ENCODE assay signal across 9 cellular contexts in the genomic region with DNA sequence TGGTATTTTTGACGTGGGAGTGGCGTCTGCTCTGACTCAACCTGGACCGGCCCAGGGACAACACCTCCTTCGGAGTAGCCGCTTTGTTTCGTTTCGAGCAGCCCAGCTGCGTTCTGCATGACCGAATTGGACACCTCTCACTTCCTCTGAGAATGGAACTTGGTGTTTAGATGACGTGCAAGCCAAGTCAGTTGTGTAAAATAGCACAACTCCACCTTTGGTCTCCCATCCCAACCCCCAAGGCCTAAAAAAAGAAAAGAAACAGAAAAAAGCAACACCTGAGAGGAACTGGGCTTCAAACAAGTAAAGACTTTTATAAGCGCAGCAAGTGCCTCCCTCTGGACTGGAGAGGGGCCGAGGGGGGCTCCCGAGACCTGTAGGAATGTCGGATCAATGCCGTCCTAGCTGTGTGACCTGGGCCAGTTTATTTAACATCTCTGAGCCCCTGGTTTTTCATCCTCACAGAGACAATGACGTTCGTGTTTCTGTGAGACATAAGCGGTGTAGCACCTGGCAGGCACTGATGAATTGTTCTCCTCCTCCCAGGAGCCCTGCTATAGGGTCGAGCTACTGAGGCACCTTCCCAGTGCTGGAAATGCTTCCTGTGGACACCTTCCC. TPM values are rescaled to one million over a fixed set of nuclear protein-coding genes. Genes with fewer than 3 reads are reported as not detected.
DNase-seq lines count a peak whose midpoint lies in the region; ATAC-seq, FAIRE-seq and TF ChIP-seq lines count a peak whose summit lies in the region.
"Had no signal": no experiment of that assay in that cellular context is flagged by ENCODE, and none has a peak within 500 bp of the region (broad histone marks: within the 10 kb centered on the region; RNA-seq: fewer than 3 reads in every experiment).

No MANE protein-coding gene starts in this region.

- FAIRE-seq in kidney (lab: Jason Lieb, UNC) (peak; percentile 33), HTR-8/SVneo (lab: Jason Lieb, UNC) (no peak)

- H3K27me3 ChIP-seq in KMS-11 (ENCODE audit: insufficient read depth, low read depth), result no peaks in the 10 kb centered on the region
- no peaks in the 10 kb centered on the region for H3K27me3 ChIP-seq in HAP-1 (ENCODE audit: low read depth)

- in situ Hi-C loops in HAP-1 (cut with MboI; ENCODE audit: low sequenced_read_pairs), result loop anchor here (25.0 kb wide), 1 partner anchor 181 kb away; no protein-coding TSS in a partner anchor

- H3K36me3 ChIP-seq in KMS-11 (ENCODE audit: insufficient read depth) (no peaks in the 10 kb centered on the region), kidney (ENCODE audit: control insufficient read depth in 1 of 2, insufficient read depth in 2 of 2, low read length in 2 of 2) (no peaks in the 10 kb centered on the region), HAP-1 (replicated peaks) (no peaks in the 10 kb centered on the region)

- no peaks in the 10 kb centered on the region for H3K36me3 Mint-ChIP-seq in stimulated activated memory B cell treated with anti-CD40 and anti-IgM and Interleukin-4, amounts not matched to agents 10 μg/mL and 1 μg/mL and 100 μg/mL, for 72 hours

- H3K4me1 ChIP-seq in KMS-11 (ENCODE audit: low read depth, poor library complexity, severe bottlenecking), result peaks cover 84% of the 10 kb centered on the region
- H3K4me1 ChIP-seq in kidney (ENCODE audit: control insufficient read depth in 1 of 2, insufficient read depth in 1 of 2, low read depth in 1 of 2, low read length in 2 of 2), result peaks cover 7 to 9% of the 10 kb centered on the region in 2 donors
- H3K4me1 ChIP-seq in HAP-1, result no peaks in the 10 kb centered on the region

- peak overlapping the region; percentile 99 for H3K4me2 ChIP-seq in KMS-11

- intact Hi-C loops in kidney (cut with DNase I), result no loop called here

- peak; percentile 71 for DNase-seq in EH (ENCODE audit: low read depth)
- DNase-seq in activated T-cell treated with anti-CD3 and anti-CD28 coated beads, Interleukin-2, amount 50 U/mL, for 48 hours, result peak; percentile 83 to 85
- peak; percentile 95 for DNase-seq in kidney
- no peak for DNase-seq in HTR-8/SVneo (ENCODE audit: insufficient read length, low spot score)
- DNase-seq in HAP-1 (ENCODE audit: low spot score in 2 of 2), result no peak

- peak overlapping the region; percentile 78 for H3K4me3 Mint-ChIP-seq in stimulated activated memory B cell treated with anti-CD40 and anti-IgM and Interleukin-4, amounts not matched to agents 10 μg/mL and 1 μg/mL and 100 μg/mL, for 72 hours
- H3K4me3 Mint-ChIP-seq: neural crest cell had no signal

- H2AFZ ChIP-seq in KMS-11 (ENCODE audit: low read depth), result peak overlapping the region; percentile 45; the same call in 1 of the 2 replicates

- H3K4me3 ChIP-seq in KMS-11 (IDR thresholded peaks at IDR 0.05; ENCODE audit: insufficient read depth, low read depth, low read length) (no peak overlapping the region), kidney (ENCODE audit: low read length in 2 of 2) (peak overlapping the region in 1 of 2 donors; percentile 3), HAP-1 (no peak overlapping the region)

- H3K9ac ChIP-seq in KMS-11 (peak overlapping the region; percentile 62), kidney (ENCODE audit: low read length in 2 of 2) (peak overlapping the region; percentile 16 to 19)

- TF ChIP-seq CTCF in KMS-11 (conservative IDR thresholded peaks at IDR 0.05; ENCODE audit: low read depth, low read length) (no peak), kidney (IDR thresholded peaks at IDR 0.05; ENCODE audit: borderline replicate concordance, extremely low read depth, insufficient read depth) (no peak)

- no peaks in the 10 kb centered on the region for H3K9me3 Mint-ChIP-seq in stimulated activated memory B cell treated with anti-CD40 and anti-IgM and Interleukin-4, amounts not matched to agents 10 μg/mL and 1 μg/mL and 100 μg/mL, for 72 hours
- H3K9me3 Mint-ChIP-seq: neural crest cell had no signal

- H3K9me3 ChIP-seq in kidney (ENCODE audit: control insufficient read depth in 1 of 2, low read length in 2 of 2) (no peaks in the 10 kb centered on the region), HAP-1 (no peaks in the 10 kb centered on the region)

- peak overlapping the region; percentile 84 for H3K27ac ChIP-seq in KMS-11
- no peak overlapping the region for H3K27ac ChIP-seq in kidney (ENCODE audit: low read depth in 2 of 2, low read length in 2 of 2)

- H3K27me3 Mint-ChIP-seq in stimulated activated memory B cell treated with anti-CD40 and anti-IgM and Interleukin-4, amounts not matched to agents 10 μg/mL and 1 μg/mL and 100 μg/mL, for 72 hours, result no peaks in the 10 kb centered on the region

- no peaks in the 10 kb centered on the region for H4K20me1 ChIP-seq in KMS-11 (ENCODE audit: insufficient read depth)

- H3K79me2 ChIP-seq in KMS-11 (ENCODE audit: insufficient read depth, low read depth), result no peaks in the 10 kb centered on the region

- peak overlapping the region; percentile 94 for H3K27ac Mint-ChIP-seq in stimulated activated memory B cell treated with anti-CD40 and anti-IgM and Interleukin-4, amounts not matched to agents 10 μg/mL and 1 μg/mL and 100 μg/mL, for 72 hours

- H3K4me1 Mint-ChIP-seq in stimulated activated memory B cell treated with anti-CD40 and anti-IgM and Interleukin-4, amounts not matched to agents 10 μg/mL and 1 μg/mL and 100 μg/mL, for 72 hours, result peaks cover 61% of the 10 kb centered on the region

- peak; percentile 78 for ATAC-seq in GM21528 (IDR thresholded peaks at IDR 0.05; ENCODE audit: low FRiP score, unreplicated experiment)
- peak; percentile 94 for ATAC-seq in stimulated activated memory B cell treated with anti-CD40 and anti-IgM and Interleukin-4, amounts not matched to agents 10 μg/mL and 1 μg/mL and 100 μg/mL, for 72 hours

RNA-seq across cellular contexts. Expression of gene SMNDC1, which starts 52.0 kb away (rescaled TPM):
- 28.6 TPM for total RNA-seq in kidney
- 12.4 TPM for polyA plus RNA-seq in kidney (ENCODE audit: insufficient read depth, low read depth, low replicate concordance)

Comparison
In these comparisons a context has a peak if more than half of its experiments do, and no peak if none do; other contexts are left out.
1. DNase-seq: peak in EH (single experiment), activated T-cell treated with anti-CD3 and anti-CD28 coated beads, Interleukin-2, amount 50 U/mL, for 48 hours (2 of 2) and kidney (single experiment); none in HTR-8/SVneo (single experiment) and HAP-1 (0 of 2).